In genomic region chr1:53548031-53548491, GRCh38 we compare ENCODE assay signal across 2 cellular contexts.
TF ChIP-seq lines count a peak whose summit lies in the region.

No MANE protein-coding gene starts in this region.

TF ChIP-seq in SK-N-SH, 30 proteins besides CTCF, POLR2A, EP300 and RAD21 (continued from another document):
- 0 out of 2 replicates have a peak, but pooled peaks have one; percentile 28 for TF ChIP-seq REST (IDR thresholded peaks at IDR 0.05; ENCODE audit: low read depth, low read length)
TF ChIP-seq in SK-N-SH: peak in this region for 1.

TF ChIP-seq in SK-N-SH treated with all-trans-retinoic acid at 6 μM for 48 hours, 23 proteins besides CTCF, POLR2A, EP300 and RAD21 (continued from another document):
- TF ChIP-seq ZFP30 (CRISPR knock-in tag; IDR thresholded peaks at IDR 0.05) (no peak), OSR1 (CRISPR knock-in tag; IDR thresholded peaks at IDR 0.05) (no peak), CREB5 (CRISPR knock-in tag; IDR thresholded peaks at IDR 0.05; ENCODE audit: low read depth) (no peak)
